Comparison of ENCODE assay signal across 1 cellular context in genomic region chr4:1167244-1167949, GRCh38.
A peak's percentile ranks its signal among the peaks of the same experiment; 100 is the strongest.
TF ChIP-seq lines count a peak whose summit lies in the region.

No MANE protein-coding gene starts in this region.

TF ChIP-seq in HEK293, 187 proteins besides CTCF, POLR2A, EP300 and RAD21 (continued from another document and continues in another):
- TF ChIP-seq PRDM10 (tag by site-specific recombination; IDR thresholded peaks at IDR 0.05), result no peak
- no peak for TF ChIP-seq ZNF174 (tag by site-specific recombination; IDR thresholded peaks at IDR 0.05)
- TF ChIP-seq KLF16 (tag by site-specific recombination; IDR thresholded peaks at IDR 0.05), result no peak; the same call in none of the 2 replicates
- no peak for TF ChIP-seq ELK4 (IDR thresholded peaks at IDR 0.05; ENCODE audit: borderline replicate concordance, low read depth, low read length)
- no peak for TF ChIP-seq INSM2 (tag by site-specific recombination; IDR thresholded peaks at IDR 0.05)
- no peak for TF ChIP-seq ZBTB44 (tag by site-specific recombination; IDR thresholded peaks at IDR 0.05)
- no peak for TF ChIP-seq SALL2 (tag by site-specific recombination; IDR thresholded peaks at IDR 0.05; ENCODE audit: borderline replicate concordance)
- TF ChIP-seq ZNF266 (tag by site-specific recombination; IDR thresholded peaks at IDR 0.05; ENCODE audit: low read depth), result no peak
- TF ChIP-seq ZNF404 (tag by site-specific recombination; IDR thresholded peaks at IDR 0.05), result no peak
- peak; percentile 76 for TF ChIP-seq ZIC2 (tag by site-specific recombination; IDR thresholded peaks at IDR 0.05)
- no peak for TF ChIP-seq ZNF791 (tag by site-specific recombination; IDR thresholded peaks at IDR 0.05)
- TF ChIP-seq ZNF391 (tag by site-specific recombination; IDR thresholded peaks at IDR 0.05; ENCODE audit: borderline replicate concordance, low read depth), result no peak
- TF ChIP-seq ZNF26 (tag by site-specific recombination; IDR thresholded peaks at IDR 0.05), result no peak
- no peak for TF ChIP-seq ZNF175 (tag by site-specific recombination; IDR thresholded peaks at IDR 0.05)
- TF ChIP-seq KLF7 (tag by site-specific recombination; IDR thresholded peaks at IDR 0.05; ENCODE audit: borderline replicate concordance), result no peak
- TF ChIP-seq SCRT2 (tag by site-specific recombination; IDR thresholded peaks at IDR 0.05), result no peak
- TF ChIP-seq BCL11A (tag by site-specific recombination; IDR thresholded peaks at IDR 0.05; ENCODE audit: low read depth), result peak; percentile 64; the same call in 1 of the 2 replicates
- no peak for TF ChIP-seq ZNF510 (tag by site-specific recombination; IDR thresholded peaks at IDR 0.05; ENCODE audit: insufficient replicate concordance)
- peak; percentile 44; the same call in 1 of the 2 replicates for TF ChIP-seq ZBTB17 (tag by site-specific recombination; IDR thresholded peaks at IDR 0.05)
- peak; percentile 76 for TF ChIP-seq PATZ1 (tag by site-specific recombination; IDR thresholded peaks at IDR 0.05)
- TF ChIP-seq FEZF1 (tag by site-specific recombination; IDR thresholded peaks at IDR 0.05), result no peak
- peak; percentile 41 for TF ChIP-seq SETDB1 (IDR thresholded peaks at IDR 0.05; ENCODE audit: insufficient read length, low read length)
- no peak for TF ChIP-seq ZSCAN18 (tag by site-specific recombination; IDR thresholded peaks at IDR 0.05)
- TF ChIP-seq ZNF654 (tag by site-specific recombination; IDR thresholded peaks at IDR 0.05; ENCODE audit: low read depth), result peak; percentile 40
- no peak for TF ChIP-seq ZFP3 (tag by site-specific recombination; IDR thresholded peaks at IDR 0.05; ENCODE audit: low read depth)
- 0 out of 2 replicates have a peak, but pooled peaks have one; percentile 52 for TF ChIP-seq ZNF660 (tag by site-specific recombination; IDR thresholded peaks at IDR 0.05)
- TF ChIP-seq ZNF24 (tag by site-specific recombination; IDR thresholded peaks at IDR 0.05), result no peak
- TF ChIP-seq TCF7L2 (IDR thresholded peaks at IDR 0.05; ENCODE audit: borderline replicate concordance, low read depth, low read length), result no peak
- TF ChIP-seq KLF9 (tag by site-specific recombination; IDR thresholded peaks at IDR 0.05; ENCODE audit: low read depth), result peak; percentile 97
- TF ChIP-seq ZNF394 (tag by site-specific recombination; IDR thresholded peaks at IDR 0.05; ENCODE audit: borderline replicate concordance), result peak; percentile 60; the same call in 1 of the 2 replicates
- TF ChIP-seq ZNF513 (tag by site-specific recombination; IDR thresholded peaks at IDR 0.05), result no peak
- no peak for TF ChIP-seq ZNF16 (tag by site-specific recombination; IDR thresholded peaks at IDR 0.05; ENCODE audit: low read depth)
- TF ChIP-seq ZSCAN23 (tag by site-specific recombination; IDR thresholded peaks at IDR 0.05), result no peak
- TF ChIP-seq PRDM2 (tag by site-specific recombination; IDR thresholded peaks at IDR 0.05; ENCODE audit: borderline replicate concordance), result no peak
- TF ChIP-seq YY1 (tag by site-specific recombination; IDR thresholded peaks at IDR 0.05), result peak; percentile 41; the same call in 1 of the 2 replicates
- 0 out of 2 replicates have a peak, but pooled peaks have one; percentile 50 for TF ChIP-seq ZNF777 (tag by site-specific recombination; IDR thresholded peaks at IDR 0.05; ENCODE audit: borderline replicate concordance)
